16 cellular contexts compared by ENCODE assay signal in the genomic region with DNA sequence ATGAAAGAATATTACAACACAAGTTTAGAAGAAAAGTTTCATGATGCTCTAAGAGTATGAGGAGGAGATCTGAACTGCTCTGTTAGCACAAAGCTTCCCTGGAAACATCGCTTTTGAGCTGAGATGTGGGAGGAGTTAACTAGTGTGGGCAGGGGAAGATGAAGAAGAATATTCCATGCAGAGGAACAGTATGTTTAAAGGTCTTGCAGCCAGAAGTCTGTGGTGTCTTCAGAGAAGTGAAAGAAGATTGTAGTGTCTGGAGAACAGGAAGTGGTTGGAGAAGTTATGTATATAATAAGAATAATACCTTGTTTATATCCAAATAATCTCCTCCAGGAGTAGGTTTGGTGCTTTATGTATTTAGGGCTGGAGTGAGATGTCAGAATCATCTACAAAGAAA.
"Had no signal": no experiment of that assay in that cellular context is flagged by ENCODE, and none has a peak within 500 bp of the region (broad histone marks: within the 10 kb centered on the region; RNA-seq: fewer than 3 reads in every experiment).

No MANE protein-coding gene starts in this region.

- H3K27me3 ChIP-seq: breast epithelium, esophagus muscularis mucosa, tibial artery had no signal

- H3K4me1 Mint-ChIP-seq: activated CD4-positive, alpha-beta T cell treated with anti-CD3 and anti-CD28 coated beads, Interleukin-2, amount 10 ng/mL, durations not matched to agents 7 days and 5 days; activated CD8-positive, alpha-beta memory T cell treated with anti-CD3 and anti-CD28 coated beads, Interleukin-2, amount 10 ng/mL, durations not matched to agents 7 days and 5 days; memory B cell; neural crest cell had no signal

- H3K36me3 Mint-ChIP-seq: activated CD8-positive, alpha-beta memory T cell treated with anti-CD3 and anti-CD28 coated beads, Interleukin-2, amount 10 ng/mL, durations not matched to agents 7 days and 5 days; activated naive CD8-positive, alpha-beta T cell; memory B cell had no signal

- H3K4me3 ChIP-seq: breast epithelium, esophagus muscularis mucosa, tibial artery had no signal

- H3K9me3 Mint-ChIP-seq: activated CD4-positive, alpha-beta T cell treated with anti-CD3 and anti-CD28 coated beads, Interleukin-2, amount 10 ng/mL, durations not matched to agents 7 days and 5 days; activated T-cell treated with anti-CD3 and anti-CD28 coated beads, Interleukin-2, amount 50 U/mL, for 24 hours; memory B cell; neural crest cell had no signal

- H3K4me3 Mint-ChIP-seq: activated CD4-positive, alpha-beta T cell treated with anti-CD3 and anti-CD28 coated beads, Interleukin-2, amount 10 ng/mL, durations not matched to agents 7 days and 5 days; activated CD8-positive, alpha-beta memory T cell treated with anti-CD3 and anti-CD28 coated beads, Interleukin-2, amount 10 ng/mL, durations not matched to agents 7 days and 5 days; activated naive CD8-positive, alpha-beta T cell; activated T-cell treated with anti-CD3 and anti-CD28 coated beads, Interleukin-2, amount 50 U/mL, for 24 hours; memory B cell; neural crest cell had no signal

- H3K27ac ChIP-seq: breast epithelium, esophagus muscularis mucosa, tibial artery, WERI-Rb-1 had no signal

- H3K4me1 ChIP-seq: breast epithelium, esophagus muscularis mucosa had no signal

- ATAC-seq: activated CD8-positive, alpha-beta memory T cell treated with anti-CD3 and anti-CD28 coated beads, Interleukin-2, amount 10 ng/mL, durations not matched to agents 7 days and 5 days; left lobe of liver had no signal

- H3K27ac Mint-ChIP-seq: activated CD4-positive, alpha-beta T cell treated with anti-CD3 and anti-CD28 coated beads, Interleukin-2, amount 10 ng/mL, durations not matched to agents 7 days and 5 days; activated CD8-positive, alpha-beta memory T cell treated with anti-CD3 and anti-CD28 coated beads, Interleukin-2, amount 10 ng/mL, durations not matched to agents 7 days and 5 days; activated naive CD8-positive, alpha-beta T cell; activated T-cell treated with anti-CD3 and anti-CD28 coated beads, Interleukin-2, amount 50 U/mL, for 24 hours; memory B cell had no signal

- H3K9me3 ChIP-seq: breast epithelium, esophagus muscularis mucosa, tibial artery had no signal

- DNase-seq: activated CD4-positive, alpha-beta T cell treated with anti-CD3 and anti-CD28 coated beads, Interleukin-2, amount 10 ng/mL, durations not matched to agents 7 days and 5 days; activated CD8-positive, alpha-beta memory T cell treated with anti-CD3 and anti-CD28 coated beads, Interleukin-2, amount 10 ng/mL, durations not matched to agents 7 days and 5 days; activated effector memory CD4-positive, alpha-beta T cell treated with anti-CD3 and anti-CD28 coated beads, Interleukin-2, amount 50 U/mL, for 16 hours; activated T-cell treated with anti-CD3 and anti-CD28 coated beads, Interleukin-2, amount 50 U/mL, for 24 hours; aorta; foreskin fibroblast; head of caudate nucleus; stimulated activated CD4-positive, alpha-beta T cell treated with anti-CD3 and anti-CD28 coated beads, Interleukin-15, amount 100 ng/mL, for 24 hours; tibial artery; WERI-Rb-1 had no signal

- H3K36me3 ChIP-seq: breast epithelium, esophagus muscularis mucosa, tibial artery, WERI-Rb-1 had no signal

- H3K27me3 Mint-ChIP-seq: activated CD4-positive, alpha-beta T cell treated with anti-CD3 and anti-CD28 coated beads, Interleukin-2, amount 10 ng/mL, durations not matched to agents 7 days and 5 days; activated CD8-positive, alpha-beta memory T cell treated with anti-CD3 and anti-CD28 coated beads, Interleukin-2, amount 10 ng/mL, durations not matched to agents 7 days and 5 days; activated naive CD8-positive, alpha-beta T cell; activated T-cell treated with anti-CD3 and anti-CD28 coated beads, Interleukin-2, amount 50 U/mL, for 24 hours had no signal
